Comparison of ENCODE assay signal across 31 cellular contexts in genomic region chr19:42569193-42569592, GRCh38. TPM values are rescaled to one million over a fixed set of nuclear protein-coding genes. Genes with fewer than 3 reads are reported as not detected.
"Had no signal": no experiment of that assay in that cellular context is flagged by ENCODE, and none has a peak within 500 bp of the region (broad histone marks: within the 10 kb centered on the region; RNA-seq: fewer than 3 reads in every experiment).

No MANE protein-coding gene starts in this region.

- ATAC-seq: effector memory CD8-positive, alpha-beta T cell; esophagus mucosa; gastrocnemius medialis; heart right ventricle; left cardiac atrium; left lung; left ventricle myocardium superior; lower lobe of right lung had no signal

- H3K4me3 Mint-ChIP-seq: dendritic cell treated with granulocyte-macrophage colony-stimulating factor and Interleukin-4, amounts not matched to agents 40 ng/mL and 50 ng/mL, for 4 days; effector memory CD8-positive, alpha-beta T cell; endodermal cell had no signal

- DNase-seq: colonic mucosa; cortex of kidney; effector CD8-positive, alpha-beta T cell; effector memory CD8-positive, alpha-beta T cell; endodermal cell; erythroblast; esophagus squamous epithelium; foreskin fibroblast; foreskin melanocyte; gastrocnemius medialis; glutamatergic neuron; head of caudate nucleus; heart right ventricle; hippocampal formation; left cardiac atrium; left lung; left ventricle myocardium superior; lower lobe of right lung; mesenchymal stem cell; midbrain had no signal

- H3K27ac Mint-ChIP-seq: dendritic cell treated with granulocyte-macrophage colony-stimulating factor and Interleukin-4, amounts not matched to agents 40 ng/mL and 50 ng/mL, for 4 days; effector memory CD8-positive, alpha-beta T cell; endodermal cell had no signal

- H3K4me3 ChIP-seq: colonic mucosa, esophagus squamous epithelium, gastrocnemius medialis, heart right ventricle, left lung, lower lobe of right lung had no signal

- H3K4me1 ChIP-seq: colonic mucosa, lower lobe of right lung had no signal

- H3K9me3 Mint-ChIP-seq: dendritic cell treated with granulocyte-macrophage colony-stimulating factor and Interleukin-4, amounts not matched to agents 40 ng/mL and 50 ng/mL, for 4 days; effector memory CD8-positive, alpha-beta T cell; endodermal cell had no signal

- H3K9me3 ChIP-seq: colonic mucosa, esophagus squamous epithelium, gastrocnemius medialis, heart right ventricle, left lung, lower lobe of right lung had no signal

- H3K36me3 ChIP-seq: colonic mucosa, esophagus squamous epithelium, gastrocnemius medialis, heart right ventricle, left lung, lower lobe of right lung had no signal

- H3K27ac ChIP-seq: colonic mucosa, epithelial cell of prostate, esophagus squamous epithelium, gastrocnemius medialis, heart right ventricle, lower lobe of right lung had no signal

- H3K27me3 ChIP-seq: colonic mucosa, esophagus squamous epithelium, gastrocnemius medialis, left lung had no signal

RNA-seq across cellular contexts. Expression of gene CEACAM8, which starts 25.5 kb away (rescaled TPM):
- total RNA-seq: dermis microvascular lymphatic vessel endothelial cell, endodermal cell, esophagus mucosa, esophagus squamous epithelium, gastrocnemius medialis, glomerular endothelial cell, kidney epithelial cell, left cardiac atrium, left ventricle myocardium superior, lower leg skin, lung microvascular endothelial cell, mononuclear cell, mucosa of gallbladder had no signal
- polyA plus RNA-seq: heart right ventricle, keratinocyte had no signal
